ENCODE assay signal across 8 cellular contexts in the genomic region with DNA sequence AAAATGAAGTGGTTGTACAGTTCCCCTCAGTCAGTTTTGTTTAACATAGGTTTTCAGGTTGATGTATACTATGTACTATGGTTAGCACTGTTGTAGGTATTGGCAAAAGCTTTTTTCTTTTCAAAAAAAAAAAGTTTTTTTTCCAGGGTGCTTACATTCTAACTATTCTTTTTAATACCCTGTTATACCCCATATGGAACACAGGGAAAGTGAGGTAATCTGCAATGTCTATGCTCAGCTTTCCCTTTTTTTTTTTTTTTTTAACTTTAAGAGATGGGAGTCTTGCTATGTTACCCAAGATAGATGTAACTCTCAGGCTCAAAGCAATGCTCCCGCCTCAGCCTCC. TPM values are rescaled to one million over a fixed set of nuclear protein-coding genes. Genes with fewer than 3 reads are reported as not detected.
DNase-seq lines count a peak whose midpoint lies in the region; ATAC-seq and TF ChIP-seq lines count a peak whose summit lies in the region.

No MANE protein-coding gene starts in this region.

- intact Hi-C loops in Calu3 (cut with micrococcal nuclease; ENCODE audit: unreplicated experiment) = no loop called here

- peak overlapping the region; percentile 89 for H3K4me3 ChIP-seq in NB4 (ENCODE audit: low read depth, low read length)
- H3K4me3 ChIP-seq in ectodermal cell (ENCODE audit: insufficient read depth, low read depth, low read length) = peak overlapping the region; percentile 58
- peak overlapping the region; percentile 84 for H3K4me3 ChIP-seq in neuron (ENCODE audit: low read length)

- TF ChIP-seq POLR2A in NB4 (IDR thresholded peaks at IDR 0.05; ENCODE audit: extremely low read depth, insufficient read length) = no peak

- no peaks in the 10 kb centered on the region for H3K9me3 Mint-ChIP-seq in Calu3 (ENCODE audit: low read depth, unreplicated experiment)

- H3K9me3 ChIP-seq in ectodermal cell (ENCODE audit: control insufficient read depth, low read length) (no peaks in the 10 kb centered on the region), neuron (ENCODE audit: low read length) (no peaks in the 10 kb centered on the region)

- H3K4me1 Mint-ChIP-seq in Calu3 (ENCODE audit: low read depth, unreplicated experiment) = no peaks in the 10 kb centered on the region

- 7% methylated on average over 1 of the region's 1 CpG for WGBS in ectodermal cell, 2 experiments

- H3K27me3 ChIP-seq in ectodermal cell (ENCODE audit: control insufficient read depth, insufficient read depth, low read length, poor library complexity, severe bottlenecking) = no peaks in the 10 kb centered on the region
- no peaks in the 10 kb centered on the region for H3K27me3 ChIP-seq in neuron (ENCODE audit: insufficient read depth, low read length)

- H3K4me3 Mint-ChIP-seq in Calu3 (ENCODE audit: low read depth, unreplicated experiment) = peak overlapping the region; percentile 85

- ATAC-seq in HG02571 (IDR thresholded peaks at IDR 0.05; ENCODE audit: unreplicated experiment) = no peak

- H3K27me3 Mint-ChIP-seq in Calu3 (ENCODE audit: unreplicated experiment) = no peaks in the 10 kb centered on the region

- peak overlapping the region; percentile 60 for H2AFZ ChIP-seq in neuron (ENCODE audit: low read depth, low read length)

- DNase-seq in Calu3 (no peak), NB4 (ENCODE audit: low read depth) (no peak), NCI-H2107 treated with DMSO at 0.1 percent for 48 hours (lab: John Stamatoyannopoulos, UW; ENCODE audit: unreplicated experiment) (no peak), NCI-H524 treated with DMSO at 0.1 percent for 48 hours (lab: John Stamatoyannopoulos, UW) (no peak)
- no peak for DNase-seq in activated CD4-positive, CD25-positive, alpha-beta regulatory T cell treated with anti-CD3 and anti-CD28 coated beads, Interleukin-2, amount 50 U/mL, for 72 hours

- TF ChIP-seq CTCF in Calu3 (IDR thresholded peaks at IDR 0.05; ENCODE audit: unreplicated experiment) (no peak), NB4 (IDR thresholded peaks at IDR 0.05; ENCODE audit: low read depth, low read length) (no peak)

- H3K27ac Mint-ChIP-seq in Calu3 (ENCODE audit: unreplicated experiment) = peak overlapping the region; percentile 56

- CTCF ChIA-PET in Calu3 (lab: Charles Lee) = no interaction called here

- H3K27ac ChIP-seq in ectodermal cell (ENCODE audit: insufficient read depth, low read depth, low read length, poor library complexity, severe bottlenecking) = peak overlapping the region; percentile 96

- peaks cover 42% of the 10 kb centered on the region for H3K36me3 Mint-ChIP-seq in Calu3 (ENCODE audit: insufficient read depth, unreplicated experiment)

- no TSS peak for BruUV-seq in Calu3 (replicated peaks; lab: Mats Ljungman, UMichigan)

- H3K36me3 ChIP-seq in ectodermal cell (ENCODE audit: control insufficient read depth, insufficient read depth, low read length) = peaks cover 13% of the 10 kb centered on the region
- H3K36me3 ChIP-seq in neuron (ENCODE audit: insufficient read depth, low read length) = peaks cover 45% of the 10 kb centered on the region

- H3K4me1 ChIP-seq in ectodermal cell (ENCODE audit: control insufficient read depth, insufficient read depth, low read length) (no peaks in the 10 kb centered on the region), neuron (ENCODE audit: insufficient read depth, low read length) (peaks cover 14% of the 10 kb centered on the region)

RNA-seq across cellular contexts. Expression of a gene that starts 0.6 kb away (rescaled TPM):
- total RNA-seq in Calu3 (2022) = 11.3 and 12.0 TPM in 2 replicates
- polyA plus RNA-seq in ectodermal cell (2013, experiment 1 of 4) = 47.3 TPM
- 51.1 TPM for polyA plus RNA-seq in ectodermal cell (2013, experiment 2 of 4)
- 42.7 TPM for polyA plus RNA-seq in ectodermal cell (2013, experiment 3 of 4)
- 44.7 TPM for polyA plus RNA-seq in ectodermal cell (2013, experiment 4 of 4)
